18 cellular contexts compared by ENCODE assay signal in the genomic region with DNA sequence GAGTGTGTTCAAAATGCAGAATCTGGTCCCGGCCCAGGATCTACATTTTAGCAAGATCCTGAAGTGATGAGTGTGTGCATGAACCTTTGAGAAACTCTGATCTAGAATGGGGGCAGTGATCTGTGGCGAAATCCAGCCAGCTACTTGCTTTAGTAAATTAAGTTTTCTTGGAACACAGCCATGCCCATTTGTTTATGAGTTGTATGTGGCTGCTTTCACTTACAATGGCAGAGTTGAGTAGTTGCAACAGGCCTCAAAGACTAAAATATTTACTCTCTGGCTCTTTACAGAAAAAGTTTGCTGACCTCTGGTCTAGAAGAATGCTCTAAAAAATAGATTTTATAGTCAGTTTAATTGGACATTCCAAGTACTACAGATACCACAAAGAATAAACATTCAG.
DNase-seq lines count a peak whose midpoint lies in the region; ATAC-seq, FAIRE-seq and TF ChIP-seq lines count a peak whose summit lies in the region.
"Had no signal": no experiment of that assay in that cellular context is flagged by ENCODE, and none has a peak within 500 bp of the region (broad histone marks: within the 10 kb centered on the region; RNA-seq: fewer than 3 reads in every experiment).

No MANE protein-coding gene starts in this region.

- ATAC-seq in mucosa of descending colon, result no peak

- no peak overlapping the region for H3K14ac ChIP-seq in mesenchymal stem cell (ENCODE audit: low read length in 2 of 2)

- H2AFZ ChIP-seq in mesenchymal stem cell (ENCODE audit: low read depth, low read length), result no peak overlapping the region

- H3K27me3 Mint-ChIP-seq in HFFc6 (ENCODE audit: insufficient read depth), result peaks cover 2% of the 10 kb centered on the region
- H3K27me3 Mint-ChIP-seq in nephron progenitor cell (ENCODE audit: low read depth, poor library complexity), result peaks cover 6% of the 10 kb centered on the region

- no peak overlapping the region for H3K4ac ChIP-seq in mesenchymal stem cell (ENCODE audit: low read depth in 1 of 2, low read length in 2 of 2)

- no peak overlapping the region for H3K23ac ChIP-seq in mesenchymal stem cell (ENCODE audit: low read length in 2 of 2)

- no peak overlapping the region for H2AK5ac ChIP-seq in mesenchymal stem cell (ENCODE audit: low read length, severe bottlenecking)

- WGBS in mesenchymal stem cell, result 63% methylated on average over 2 of the region's 2 CpGs

- no peak overlapping the region for H3K27ac ChIP-seq in mesenchymal stem cell (ENCODE audit: low read length, poor library complexity, severe bottlenecking)
- H3K27ac ChIP-seq: foreskin keratinocyte had no signal

- no peak overlapping the region for H4K8ac ChIP-seq in mesenchymal stem cell (ENCODE audit: low read length)

- H3K36me3 Mint-ChIP-seq in HFFc6 (ENCODE audit: low read depth), result no peaks in the 10 kb centered on the region
- peaks cover 5% of the 10 kb centered on the region for H3K36me3 Mint-ChIP-seq in nephron progenitor cell (ENCODE audit: low read depth)

- H3K9ac ChIP-seq in mesenchymal stem cell (ENCODE audit: low read length), result no peak overlapping the region

- H3K9me3 Mint-ChIP-seq in HFFc6, result no peaks in the 10 kb centered on the region
- peaks cover 24% of the 10 kb centered on the region for H3K9me3 Mint-ChIP-seq in nephron progenitor cell

- H2BK120ac ChIP-seq in mesenchymal stem cell (ENCODE audit: low read depth, low read length), result no peak overlapping the region

- no peak overlapping the region for H3K4me3 Mint-ChIP-seq in HFFc6
- no peak overlapping the region for H3K4me3 Mint-ChIP-seq in nephron progenitor cell

- no peak for TF ChIP-seq CTCF in AG09309 (IDR thresholded peaks at IDR 0.05; ENCODE audit: control insufficient read depth, insufficient read depth, low read depth, low read length, missing control alignments)
- no peak for TF ChIP-seq CTCF in HFFc6 (IDR thresholded peaks at IDR 0.05)
- no peak for TF ChIP-seq CTCF in bronchial epithelial cell (IDR thresholded peaks at IDR 0.05; ENCODE audit: insufficient read depth, low read length, severe bottlenecking)
- TF ChIP-seq CTCF in mucosa of descending colon (IDR thresholded peaks at IDR 0.05), result no peak
- TF ChIP-seq CTCF in nephron progenitor cell (IDR thresholded peaks at IDR 0.05), result no peak

- H4K91ac ChIP-seq in mesenchymal stem cell (ENCODE audit: low read length), result no peak overlapping the region

- H3K36me3 ChIP-seq in bronchial epithelial cell (ENCODE audit: control insufficient read depth, insufficient read depth, low read length) (no peaks in the 10 kb centered on the region), mesenchymal stem cell (ENCODE audit: control insufficient read depth in 1 of 2, insufficient read depth in 2 of 2, low read depth in 1 of 2, low read length in 2 of 2) (no peaks in the 10 kb centered on the region), mucosa of descending colon (ENCODE audit: low read depth) (no peaks in the 10 kb centered on the region)

- H3K4me1 Mint-ChIP-seq in HFFc6 (ENCODE audit: low read depth), result peaks cover 15% of the 10 kb centered on the region
- peaks cover 27% of the 10 kb centered on the region for H3K4me1 Mint-ChIP-seq in nephron progenitor cell

- peak overlapping the region in 1 of 2 experiments; percentile 19 for H2BK12ac ChIP-seq in mesenchymal stem cell (ENCODE audit: low read length in 2 of 2)

- no peak overlapping the region for H3K4me3 ChIP-seq in AG09309 (ENCODE audit: control insufficient read depth, low read depth, low read length)
- H3K4me3 ChIP-seq in bronchial epithelial cell (ENCODE audit: low read depth, low read length), result no peak overlapping the region
- H3K4me3 ChIP-seq in mesenchymal stem cell (ENCODE audit: insufficient read depth in 1 of 2, low read depth in 1 of 2, low read length in 2 of 2), result no peak overlapping the region
- H3K4me3 ChIP-seq in mucosa of descending colon, result no peak overlapping the region

- no peak overlapping the region for H3K27ac Mint-ChIP-seq in HFFc6
- H3K27ac Mint-ChIP-seq in nephron progenitor cell, result no peak overlapping the region

- H3K27me3 ChIP-seq in bronchial epithelial cell (ENCODE audit: control insufficient read depth, insufficient read depth, low read length) (peaks cover 2% of the 10 kb centered on the region), mesenchymal stem cell (ENCODE audit: control insufficient read depth in 1 of 2, insufficient read depth in 1 of 2, low read length in 2 of 2) (no peaks in the 10 kb centered on the region)
- H3K27me3 ChIP-seq: foreskin keratinocyte had no signal

- H3K9me3 ChIP-seq in mesenchymal stem cell (ENCODE audit: control insufficient read depth, low read length), result no peaks in the 10 kb centered on the region
- H3K9me3 ChIP-seq in mucosa of descending colon, result no peaks in the 10 kb centered on the region

- no peak overlapping the region for H2BK5ac ChIP-seq in mesenchymal stem cell (ENCODE audit: low read depth, low read length, poor library complexity, severe bottlenecking)

- FAIRE-seq in bronchial epithelial cell (lab: Jason Lieb, UNC), result no peak
- FAIRE-seq: H1, TTC549 had no signal

- intact Hi-C loops in mucosa of descending colon (cut with DNase I, micrococcal nuclease), result no loop called here

- H3K4me1 ChIP-seq in mesenchymal stem cell (ENCODE audit: control insufficient read depth, insufficient read depth, low read depth, low read length) (peaks cover 3% of the 10 kb centered on the region), mucosa of descending colon (ENCODE audit: low read depth) (no peaks in the 10 kb centered on the region)
- H3K4me1 ChIP-seq: foreskin keratinocyte had no signal

- peak; percentile 93 for DNase-seq in AG09309 (ENCODE audit: low read depth)
- peak; percentile 63 for DNase-seq in HFFc6
- DNase-seq in bronchial epithelial cell (ENCODE audit: low read depth), result peak; percentile 12
- DNase-seq in mesenchymal stem cell, result peak; percentile 63
- no peak for DNase-seq in mucosa of descending colon
- no peak for DNase-seq in DMS114 treated with DMSO at 0.1 percent for 48 hours (lab: John Stamatoyannopoulos, UW; ENCODE audit: unreplicated experiment)
- no peak for DNase-seq in NK-92 (lab: John Stamatoyannopoulos, UW; ENCODE audit: unreplicated experiment)
- no peak for DNase-seq in nephron progenitor cell
- DNase-seq: activated CD4-positive, alpha-beta T cell treated with anti-CD3 and anti-CD28 coated beads, Interleukin-2, amount 50 U/mL, for 48 hours; amygdala; dermis blood vessel endothelial cell; NCI-H774; occipital lobe; Right ventricle myocardium superior; stimulated activated CD4-positive, alpha-beta T cell treated with anti-CD3 and anti-CD28 coated beads, Interleukin-12 subunit alpha, Interleukin-12 subunit beta, amount 100 ng/mL, for 4 hours had no signal

- no peak overlapping the region for H3K18ac ChIP-seq in mesenchymal stem cell (ENCODE audit: low read depth in 1 of 2, low read length in 2 of 2)

- H2BK15ac ChIP-seq in mesenchymal stem cell (ENCODE audit: low read depth, poor library complexity, severe bottlenecking), result no peak overlapping the region

- no peaks in the 10 kb centered on the region for H3K79me1 ChIP-seq in mesenchymal stem cell (replicated peaks; ENCODE audit: low read length, poor library complexity, severe bottlenecking)

- no peak overlapping the region for H3K4me2 ChIP-seq in mesenchymal stem cell (ENCODE audit: low read length, poor library complexity, severe bottlenecking)

Comparison
In these comparisons a context has a peak if more than half of its experiments do, and no peak if none do; other contexts are left out.
1. DNase-seq: peak in AG09309 (single experiment), HFFc6 (single experiment), bronchial epithelial cell (single experiment) and mesenchymal stem cell (single experiment); none in mucosa of descending colon (0 of 3), DMS114 treated with DMSO at 0.1 percent for 48 hours (single experiment), NK-92 (single experiment) and nephron progenitor cell (single experiment).